8 cellular contexts compared by ENCODE assay signal in the genomic region with DNA sequence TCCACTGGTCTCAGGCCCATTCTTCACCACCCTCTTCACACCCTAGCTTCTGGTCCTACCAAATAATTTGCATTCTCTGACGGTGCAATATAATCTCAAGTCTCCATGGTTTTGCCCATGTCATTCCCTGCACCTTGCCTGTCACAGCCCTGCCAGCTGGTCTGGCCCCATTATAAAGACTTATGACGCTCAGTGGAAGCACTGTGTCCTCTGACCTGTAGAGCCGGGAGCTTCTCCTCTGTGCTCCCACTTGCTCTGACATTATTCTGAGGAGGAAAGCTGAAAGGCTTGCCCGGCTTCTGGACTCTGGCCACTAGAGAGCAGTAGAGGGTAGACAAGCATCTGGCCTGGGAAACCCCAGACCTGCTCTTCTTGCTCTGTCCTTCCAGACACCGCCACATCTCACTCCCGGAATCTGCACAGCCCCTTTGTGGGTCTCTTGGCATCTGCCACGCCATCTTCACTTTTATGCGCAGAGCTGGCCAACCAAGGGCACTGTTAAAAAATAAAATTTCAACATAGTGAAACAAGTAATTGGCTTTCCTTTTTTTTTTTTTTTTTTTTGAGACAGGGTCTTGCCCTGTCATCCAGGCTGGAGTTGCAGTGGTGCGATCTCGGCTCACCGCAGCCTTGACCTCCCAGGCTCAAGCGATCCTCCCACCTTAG. TPM values are rescaled to one million over a fixed set of nuclear protein-coding genes. Genes with fewer than 3 reads are reported as not detected.
A peak's percentile ranks its signal among the peaks of the same experiment; 100 is the strongest.
DNase-seq lines count a peak whose midpoint lies in the region; ATAC-seq and TF ChIP-seq lines count a peak whose summit lies in the region.

No MANE protein-coding gene starts in this region.

- ATAC-seq in HG03354 (IDR thresholded peaks at IDR 0.05; ENCODE audit: poor library complexity, severe bottlenecking, unreplicated experiment) = peak; percentile 94
- peak; percentile 86 to 87 for ATAC-seq in activated CD4-positive, CD25-positive, alpha-beta regulatory T cell treated with anti-CD3 and anti-CD28 coated beads, Interleukin-2, amount 50 U/mL, for 24 hours
- ATAC-seq in central memory CD8-positive, alpha-beta T cell (replicated peaks; ENCODE audit: extremely low read depth, poor library complexity, severe bottlenecking) = peak; percentile 75

- no peaks in the 10 kb centered on the region for H3K36me3 Mint-ChIP-seq in central memory CD8-positive, alpha-beta T cell (ENCODE audit: insufficient read depth)

- peak; percentile 97 for TF ChIP-seq CTCF in C4-2B (conservative IDR thresholded peaks at IDR 0.05)

- no peak overlapping the region for H3K27ac Mint-ChIP-seq in central memory CD8-positive, alpha-beta T cell (ENCODE audit: low read depth)

- no peak overlapping the region for H3K27ac ChIP-seq in C4-2B

- DNase-seq in GM19240 (ENCODE audit: insufficient read length, low spot score) (peak; percentile 97), NCI-H460 (ENCODE audit: extremely low read depth, low read depth) (peak; percentile 93), kidney glomerular epithelial cell (lab: John Stamatoyannopoulos, UW) (peak; percentile 88)
- peak; percentile 52 to 54 for DNase-seq in central memory CD8-positive, alpha-beta T cell (ENCODE audit: low spot score in 2 of 2)
- DNase-seq in stimulated activated CD4-positive, alpha-beta T cell treated with anti-CD3 and anti-CD28 coated beads, Interleukin-4, amount 100 ng/mL, for 1 hour = peak; percentile 69

- no peak overlapping the region for H3K4me3 Mint-ChIP-seq in central memory CD8-positive, alpha-beta T cell

- peaks cover 14% of the 10 kb centered on the region for H3K4me1 Mint-ChIP-seq in central memory CD8-positive, alpha-beta T cell

- H3K9me3 Mint-ChIP-seq in central memory CD8-positive, alpha-beta T cell = no peaks in the 10 kb centered on the region

- no peaks in the 10 kb centered on the region for H3K27me3 Mint-ChIP-seq in central memory CD8-positive, alpha-beta T cell

RNA-seq across cellular contexts. Expression of gene NENF, which starts 44.4 kb away (rescaled TPM):
- 101 and 137 TPM in 2 replicates for total RNA-seq in NCI-H460 (2014; rRNA removed; shearing (Covaris generic))
- polyA plus RNA-seq in NCI-H460 (2014; cell fraction: nucleus; rRNA removed) = 41.7 and 203 TPM in 2 replicates
